In the genomic region with DNA sequence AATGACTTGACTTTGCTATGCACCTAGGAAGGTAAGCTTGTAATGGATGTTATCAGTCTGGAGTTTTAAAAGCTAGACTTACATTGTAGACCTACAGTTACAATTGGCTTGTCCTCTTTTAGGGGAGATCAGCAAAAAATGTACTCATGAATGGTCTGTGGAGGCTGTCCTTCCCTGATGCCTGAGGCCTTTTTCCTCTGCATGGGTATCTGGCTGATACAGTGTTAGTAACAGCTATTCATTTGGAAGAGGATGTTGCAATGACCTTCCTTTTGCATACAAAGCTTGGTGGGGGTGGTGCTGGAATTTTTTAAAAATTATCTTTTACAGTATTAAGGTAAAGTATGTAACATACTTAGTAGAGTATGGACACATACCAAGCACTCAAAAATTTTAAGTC, we compare ENCODE assay signal across 28 cellular contexts.
"Had no signal": no experiment of that assay in that cellular context is flagged by ENCODE, and none has a peak within 500 bp of the region (broad histone marks: within the 10 kb centered on the region; RNA-seq: fewer than 3 reads in every experiment).

No MANE protein-coding gene starts in this region.

- DNase-seq: activated CD4-positive, alpha-beta memory T cell treated with anti-CD3 and anti-CD28 coated beads, Interleukin-2, amount 10 ng/mL, durations not matched to agents 7 days and 5 days; activated CD4-positive, alpha-beta T cell treated with anti-CD3 and anti-CD28 coated beads for 1 hour; activated CD4-positive, alpha-beta T cell treated with anti-CD3 and anti-CD28 coated beads for 4 hours; activated CD4-positive, alpha-beta T cell treated with anti-CD3 and anti-CD28 coated beads, Interleukin-2, amount 10 ng/mL, durations not matched to agents 7 days and 5 days; activated CD4-positive, alpha-beta T cell treated with anti-CD3 and anti-CD28 coated beads, Interleukin-2, amount 50 U/mL, for 4 hours; activated CD8-positive, alpha-beta memory T cell treated with anti-CD3 and anti-CD28 coated beads, Interleukin-2, amount 50 U/mL, for 48 hours; activated gamma-delta T cell; activated naive CD4-positive, alpha-beta T cell; activated naive CD4-positive, alpha-beta T cell treated with anti-CD3 and anti-CD28 coated beads, Interleukin-2, amount 10 ng/mL, durations not matched to agents 7 days and 5 days; activated naive CD8-positive, alpha-beta T cell treated with anti-CD3 and anti-CD28 coated beads, Interleukin-2, amount 10 ng/mL, durations not matched to agents 7 days and 5 days; activated T-cell treated with anti-CD3 and anti-CD28 coated beads for 4 hours; activated T-cell treated with anti-CD3 and anti-CD28 coated beads, Interleukin-2, amount 50 U/mL, for 24 hours; activated T-cell treated with anti-CD3 and anti-CD28 coated beads, Interleukin-2, amount 50 U/mL, for 72 hours; brain microvascular endothelial cell; caudate nucleus; cortex of kidney; dermis blood vessel endothelial cell; effector CD4-positive, alpha-beta T cell; effector memory CD8-positive, alpha-beta T cell; esophagus squamous epithelium; glutamatergic neuron; heart left ventricle; T-helper 2 cell had no signal

- H3K4me1 Mint-ChIP-seq: activated CD4-positive, alpha-beta memory T cell treated with anti-CD3 and anti-CD28 coated beads, Interleukin-2, amount 10 ng/mL, durations not matched to agents 7 days and 5 days; activated CD4-positive, alpha-beta T cell treated with anti-CD3 and anti-CD28 coated beads, Interleukin-2, amount 10 ng/mL, durations not matched to agents 7 days and 5 days; activated naive CD4-positive, alpha-beta T cell treated with anti-CD3 and anti-CD28 coated beads, Interleukin-2, amount 10 ng/mL, durations not matched to agents 7 days and 5 days; activated naive CD8-positive, alpha-beta T cell treated with anti-CD3 and anti-CD28 coated beads, Interleukin-2, amount 10 ng/mL, durations not matched to agents 7 days and 5 days had no signal

- FAIRE-seq: colon, frontal cortex had no signal

- H3K27ac Mint-ChIP-seq: activated CD4-positive, alpha-beta memory T cell treated with anti-CD3 and anti-CD28 coated beads, Interleukin-2, amount 10 ng/mL, durations not matched to agents 7 days and 5 days; activated CD4-positive, alpha-beta T cell treated with anti-CD3 and anti-CD28 coated beads, Interleukin-2, amount 10 ng/mL, durations not matched to agents 7 days and 5 days; activated naive CD4-positive, alpha-beta T cell treated with anti-CD3 and anti-CD28 coated beads, Interleukin-2, amount 10 ng/mL, durations not matched to agents 7 days and 5 days; activated naive CD4-positive, alpha-beta T cell treated with anti-CD3 and anti-CD28 coated beads, Interleukin-2, amount 50 U/mL, for 72 hours; activated naive CD8-positive, alpha-beta T cell treated with anti-CD3 and anti-CD28 coated beads, Interleukin-2, amount 10 ng/mL, durations not matched to agents 7 days and 5 days; activated T-cell treated with anti-CD3 and anti-CD28 coated beads, Interleukin-2, amount 50 U/mL, for 24 hours; activated T-cell treated with anti-CD3 and anti-CD28 coated beads, Interleukin-2, amount 50 U/mL, for 72 hours; effector memory CD8-positive, alpha-beta T cell had no signal

- H3K4me3 Mint-ChIP-seq: activated CD4-positive, alpha-beta memory T cell treated with anti-CD3 and anti-CD28 coated beads, Interleukin-2, amount 10 ng/mL, durations not matched to agents 7 days and 5 days; activated CD4-positive, alpha-beta T cell treated with anti-CD3 and anti-CD28 coated beads, Interleukin-2, amount 10 ng/mL, durations not matched to agents 7 days and 5 days; activated naive CD4-positive, alpha-beta T cell treated with anti-CD3 and anti-CD28 coated beads, Interleukin-2, amount 10 ng/mL, durations not matched to agents 7 days and 5 days; activated naive CD8-positive, alpha-beta T cell treated with anti-CD3 and anti-CD28 coated beads, Interleukin-2, amount 10 ng/mL, durations not matched to agents 7 days and 5 days; activated T-cell treated with anti-CD3 and anti-CD28 coated beads, Interleukin-2, amount 50 U/mL, for 24 hours; activated T-cell treated with anti-CD3 and anti-CD28 coated beads, Interleukin-2, amount 50 U/mL, for 72 hours; effector memory CD8-positive, alpha-beta T cell had no signal

- H3K27me3 Mint-ChIP-seq: activated CD4-positive, alpha-beta memory T cell treated with anti-CD3 and anti-CD28 coated beads, Interleukin-2, amount 10 ng/mL, durations not matched to agents 7 days and 5 days; activated CD4-positive, alpha-beta T cell treated with anti-CD3 and anti-CD28 coated beads, Interleukin-2, amount 10 ng/mL, durations not matched to agents 7 days and 5 days; activated naive CD4-positive, alpha-beta T cell treated with anti-CD3 and anti-CD28 coated beads, Interleukin-2, amount 10 ng/mL, durations not matched to agents 7 days and 5 days; activated naive CD8-positive, alpha-beta T cell treated with anti-CD3 and anti-CD28 coated beads, Interleukin-2, amount 10 ng/mL, durations not matched to agents 7 days and 5 days; activated T-cell treated with anti-CD3 and anti-CD28 coated beads, Interleukin-2, amount 50 U/mL, for 24 hours; effector memory CD8-positive, alpha-beta T cell had no signal

- H3K9me3 ChIP-seq: ascending aorta, esophagus squamous epithelium, heart left ventricle had no signal

- H3K27me3 ChIP-seq: ascending aorta, brain microvascular endothelial cell, esophagus squamous epithelium, heart left ventricle had no signal

- H3K27ac ChIP-seq: ascending aorta, brain microvascular endothelial cell, epithelial cell of prostate, esophagus squamous epithelium, heart left ventricle had no signal

- H3K4me1 ChIP-seq: ascending aorta, esophagus squamous epithelium, heart left ventricle had no signal

- H3K36me3 Mint-ChIP-seq: activated naive CD4-positive, alpha-beta T cell treated with anti-CD3 and anti-CD28 coated beads, Interleukin-2, amount 10 ng/mL, durations not matched to agents 7 days and 5 days; activated naive CD4-positive, alpha-beta T cell treated with anti-CD3 and anti-CD28 coated beads, Interleukin-2, amount 50 U/mL, for 72 hours; activated naive CD8-positive, alpha-beta T cell treated with anti-CD3 and anti-CD28 coated beads, Interleukin-2, amount 10 ng/mL, durations not matched to agents 7 days and 5 days had no signal

- H3K4me3 ChIP-seq: ascending aorta, esophagus squamous epithelium, heart left ventricle had no signal

- ATAC-seq: activated naive CD4-positive, alpha-beta T cell treated with anti-CD3 and anti-CD28 coated beads, Interleukin-2, amount 50 U/mL, for 72 hours; activated T-cell treated with anti-CD3 and anti-CD28 coated beads, Interleukin-2, amount 50 U/mL, for 72 hours; effector memory CD8-positive, alpha-beta T cell; heart left ventricle had no signal

- H3K36me3 ChIP-seq: ascending aorta, brain microvascular endothelial cell, esophagus squamous epithelium, heart left ventricle had no signal
